In genomic region chr1:185559684-185560310, GRCh38 we compare ENCODE assay signal across 8 cellular contexts.
DNase-seq lines count a peak whose midpoint lies in the region; ATAC-seq and TF ChIP-seq lines count a peak whose summit lies in the region.

No MANE protein-coding gene starts in this region.

- H3K9me3 Mint-ChIP-seq in T-helper 1 cell treated with Interleukin-12 subunit alpha and Interleukin-12 subunit beta and Interleukin-4 antibody, amounts not matched to agents 30 μg/mL and 1 μg/mL, for 36 hours: peaks cover 6% of the 10 kb centered on the region
- peaks cover 6% of the 10 kb centered on the region for H3K9me3 Mint-ChIP-seq in chondrocyte (ENCODE audit: low read depth)

- peak; percentile 51 for DNase-seq in DMS53 (lab: John Stamatoyannopoulos, UW)
- DNase-seq in DMS53 treated with DMSO at 0.1 percent for 48 hours (lab: John Stamatoyannopoulos, UW; ENCODE audit: unreplicated experiment): no peak
- DNase-seq in HT-29 (ENCODE audit: low spot score): peak; percentile 78
- DNase-seq in chondrocyte (ENCODE audit: low spot score): no peak
- DNase-seq in lung (ENCODE audit: low spot score): peak; percentile 37
- DNase-seq in upper lobe of left lung: peak in 1 of 2 donors; percentile 79

- peaks cover 13% of the 10 kb centered on the region for H3K36me3 Mint-ChIP-seq in T-helper 1 cell treated with Interleukin-12 subunit alpha and Interleukin-12 subunit beta and Interleukin-4 antibody, amounts not matched to agents 30 μg/mL and 1 μg/mL, for 36 hours (ENCODE audit: low read depth)
- H3K36me3 Mint-ChIP-seq in chondrocyte (ENCODE audit: low read depth): peaks cover 1% of the 10 kb centered on the region

- peaks cover 50% of the 10 kb centered on the region for H3K4me1 Mint-ChIP-seq in T-helper 1 cell treated with Interleukin-12 subunit alpha and Interleukin-12 subunit beta and Interleukin-4 antibody, amounts not matched to agents 30 μg/mL and 1 μg/mL, for 36 hours (ENCODE audit: low read depth)
- peaks cover 53% of the 10 kb centered on the region for H3K4me1 Mint-ChIP-seq in chondrocyte (ENCODE audit: low read depth)

- H3K9me3 ChIP-seq in lung (ENCODE audit: control insufficient read depth in 2 of 2, insufficient read depth in 1 of 2, low read length in 1 of 2): peaks cover 0 to 2% of the 10 kb centered on the region in 2 donors
- H3K9me3 ChIP-seq in upper lobe of left lung: no peaks in the 10 kb centered on the region

- WGBS in lung, 2 donors: 71 to 78% methylated on average over 3 of the region's 3 CpGs
- 79 to 81% methylated on average over 2 to 3 of the region's 3 CpGs for WGBS in upper lobe of left lung, 2 donors

- H3K27me3 Mint-ChIP-seq in T-helper 1 cell treated with Interleukin-12 subunit alpha and Interleukin-12 subunit beta and Interleukin-4 antibody, amounts not matched to agents 30 μg/mL and 1 μg/mL, for 36 hours (ENCODE audit: low read depth): no peaks in the 10 kb centered on the region
- no peaks in the 10 kb centered on the region for H3K27me3 Mint-ChIP-seq in chondrocyte (ENCODE audit: low read depth)

- peak overlapping the region; percentile 84 for H3K27ac Mint-ChIP-seq in T-helper 1 cell treated with Interleukin-12 subunit alpha and Interleukin-12 subunit beta and Interleukin-4 antibody, amounts not matched to agents 30 μg/mL and 1 μg/mL, for 36 hours
- H3K27ac Mint-ChIP-seq in chondrocyte (ENCODE audit: unreplicated experiment): no peak overlapping the region

- H3K4me1 ChIP-seq in lung (ENCODE audit: control insufficient read depth in 2 of 2, insufficient read depth in 2 of 2, low read length in 2 of 2) (peaks cover 0 to 2% of the 10 kb centered on the region in 2 donors), upper lobe of left lung (peaks cover 0 to 15% (median 5%) of the 10 kb centered on the region in 4 donors)

- peak; percentile 59 for TF ChIP-seq CTCF in chondrocyte (IDR thresholded peaks at IDR 0.05)
- TF ChIP-seq CTCF in lung (IDR thresholded peaks at IDR 0.05; ENCODE audit: control extremely low read depth, extremely low read depth): peak; percentile 7
- peak in 3 of 6 experiments; percentile 19 to 34 (median 21) for TF ChIP-seq CTCF in upper lobe of left lung (IDR thresholded peaks at IDR 0.05)

- no peak for TF ChIP-seq POLR2A in upper lobe of left lung (IDR thresholded peaks at IDR 0.05)

- H3K27ac ChIP-seq in lung (ENCODE audit: low read depth in 1 of 2, low read length in 1 of 2): no peak overlapping the region
- H3K27ac ChIP-seq in upper lobe of left lung: no peak overlapping the region

- ATAC-seq in GM21529 (IDR thresholded peaks at IDR 0.05; ENCODE audit: unreplicated experiment) (peak; percentile 96), lung (ENCODE audit: insufficient read depth, low FRiP score) (no peak), upper lobe of left lung (ENCODE audit: low FRiP score in 2 of 2) (peak; percentile 72 to 86)

- H3K27me3 ChIP-seq in lung (ENCODE audit: control insufficient read depth, insufficient read depth) (no peaks in the 10 kb centered on the region), upper lobe of left lung (no peaks in the 10 kb centered on the region)

- H3K4me3 Mint-ChIP-seq in T-helper 1 cell treated with Interleukin-12 subunit alpha and Interleukin-12 subunit beta and Interleukin-4 antibody, amounts not matched to agents 30 μg/mL and 1 μg/mL, for 36 hours: peak overlapping the region; percentile 75
- H3K4me3 Mint-ChIP-seq in chondrocyte (ENCODE audit: unreplicated experiment): no peak overlapping the region

- no peak for TF ChIP-seq EP300 in upper lobe of left lung (IDR thresholded peaks at IDR 0.05)

- H3K36me3 ChIP-seq in lung (ENCODE audit: control insufficient read depth in 2 of 2, insufficient read depth in 2 of 2, low read length in 2 of 2): no peaks in the 10 kb centered on the region
- H3K36me3 ChIP-seq in upper lobe of left lung: no peaks in the 10 kb centered on the region

- H3K4me3 ChIP-seq in lung (no peak overlapping the region), upper lobe of left lung (no peak overlapping the region)

Comparison
In these comparisons a context has a peak if more than half of its experiments do, and no peak if none do; other contexts are left out.
1. DNase-seq: peak in DMS53 (single experiment), HT-29 (single experiment) and lung (single experiment); none in DMS53 treated with DMSO at 0.1 percent for 48 hours (single experiment) and chondrocyte (single experiment).